8 cellular contexts compared by ENCODE assay signal in the genomic region with DNA sequence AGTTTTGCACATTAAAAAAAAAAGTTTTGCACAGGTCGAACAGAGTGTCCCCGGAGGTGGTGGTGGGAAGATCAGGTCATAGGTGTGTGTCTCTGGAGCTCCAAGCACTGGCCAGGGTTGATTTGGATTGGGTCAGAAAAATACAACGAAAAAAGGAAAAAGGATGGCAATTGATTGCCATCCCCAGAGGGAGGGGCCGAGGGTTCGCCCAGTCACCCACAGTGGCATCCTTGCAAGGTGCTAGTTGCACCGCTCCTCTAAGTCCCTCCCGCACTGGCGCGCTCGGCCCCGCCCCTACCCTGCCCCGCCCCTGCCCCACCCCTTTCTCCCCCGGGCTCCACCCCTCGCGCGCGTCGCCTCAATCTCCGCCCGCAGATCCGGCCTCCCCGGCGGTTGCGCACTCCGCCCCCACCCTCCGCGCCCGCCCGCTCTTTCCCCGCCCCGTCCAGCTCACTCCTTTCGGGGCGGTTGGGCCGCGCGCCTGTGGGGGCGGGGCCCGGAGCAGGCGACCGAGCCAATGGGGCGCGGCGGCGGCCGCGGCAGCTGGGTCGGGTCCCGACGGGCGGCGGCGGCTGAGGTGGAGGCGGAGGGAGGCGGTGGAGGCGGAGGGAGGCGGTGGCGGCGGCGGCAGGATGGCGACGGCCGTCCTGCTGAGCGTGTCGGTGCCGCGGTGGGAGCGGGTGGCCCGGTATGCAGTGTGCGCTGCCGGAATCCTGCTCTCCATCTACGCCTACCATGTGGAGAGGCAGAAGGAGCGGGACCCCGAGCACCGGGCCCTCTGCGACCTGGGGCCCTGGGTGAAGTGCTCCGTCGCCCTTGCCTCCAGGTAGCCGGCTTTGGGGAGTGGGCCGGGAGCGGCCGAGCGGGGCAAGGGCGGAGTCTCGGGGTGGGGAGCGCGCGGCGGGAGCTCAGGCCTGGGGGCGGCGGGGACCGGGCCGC. TPM values are rescaled to one million over a fixed set of nuclear protein-coding genes. Genes with fewer than 3 reads are reported as not detected.
DNase-seq lines count a peak whose midpoint lies in the region; TF ChIP-seq lines count a peak whose summit lies in the region.

No MANE protein-coding gene starts in this region.

- H3K23ac ChIP-seq in H9 (ENCODE audit: insufficient read length, low read depth, low read length), result no peak overlapping the region

- H3K36me3 Mint-ChIP-seq in H9 (ENCODE audit: insufficient read depth in 1 of 3, low read depth in 3 of 3), result peaks cover under 1 to 5% (median 2%) of the 10 kb centered on the region in 3 experiments; a peak in 3 of 7 replicates

- no peaks in the 10 kb centered on the region for H4K20me1 ChIP-seq in H9 (ENCODE audit: control insufficient read depth, insufficient read depth, insufficient read length)
- peaks cover 17% of the 10 kb centered on the region for H4K20me1 ChIP-seq in Loucy (ENCODE audit: insufficient read depth, low read length, poor library complexity, severe bottlenecking)

- H2BK5ac ChIP-seq in H9 (ENCODE audit: insufficient read length, low read length), result no peak overlapping the region

- H3K9ac ChIP-seq in H9 (ENCODE audit: extremely low read depth, insufficient read length, low read length) (peak overlapping the region; percentile 89), Loucy (ENCODE audit: low read depth, low read length, poor library complexity, severe bottlenecking) (peak overlapping the region; percentile 77), subcutaneous abdominal adipose tissue (ENCODE audit: low read length in 5 of 5) (peak overlapping the region in 3 of 5 donors; percentile 45 to 76 (median 68))

- H2AK5ac ChIP-seq in H9 (ENCODE audit: insufficient read length, low read length), result no peak overlapping the region

- H3K9me2 ChIP-seq in Loucy (replicated peaks; ENCODE audit: low read depth, low read length), result no peaks in the 10 kb centered on the region

- H3K36me3 ChIP-seq in Loucy (ENCODE audit: insufficient read depth, low read length) (no peaks in the 10 kb centered on the region), neutrophil (no peaks in the 10 kb centered on the region), subcutaneous abdominal adipose tissue (ENCODE audit: control insufficient read depth in 5 of 5, insufficient read depth in 5 of 5, low read length in 5 of 5) (no peaks in the 10 kb centered on the region)

- peaks cover 4 to 6% of the 10 kb centered on the region in 2 experiments; a peak in 3 of 5 replicates for H3K9me3 Mint-ChIP-seq in H9

- no peaks in the 10 kb centered on the region for H3K23me2 ChIP-seq in H9 (ENCODE audit: insufficient read length, low read depth, low read length, poor library complexity, severe bottlenecking)

- TF ChIP-seq POLR2A in Raji (IDR thresholded peaks at IDR 0.05; ENCODE audit: insufficient read depth, low read depth, low read length), result peak; percentile 74

- H3K4me3 ChIP-seq in Loucy (ENCODE audit: low read length, poor library complexity, severe bottlenecking) (peak overlapping the region; percentile 89), fibroblast of villous mesenchyme (ENCODE audit: low read depth, low read length) (peak overlapping the region; percentile 70), neutrophil (ENCODE audit: low read depth in 1 of 2, low read length in 1 of 2) (peak overlapping the region; percentile 63 to 82), subcutaneous abdominal adipose tissue (ENCODE audit: low read depth in 1 of 5, low read length in 5 of 5) (peak overlapping the region in 4 of 5 donors; percentile 67 to 84 (median 70))

- H3K4me1 Mint-ChIP-seq in H9, result peaks cover 22 to 26% of the 10 kb centered on the region in 2 experiments

- H4K5ac ChIP-seq in H9 (ENCODE audit: insufficient read length, low read depth, low read length), result no peak overlapping the region

- no peaks in the 10 kb centered on the region for H3F3A ChIP-seq in Loucy (ENCODE audit: low read depth)

- H2BK12ac ChIP-seq in H9 (ENCODE audit: insufficient read length, low read depth, low read length), result no peak overlapping the region

- peak; percentile 91 for DNase-seq in GDM1 (lab: John Stamatoyannopoulos, UW)
- peak; percentile 97 for DNase-seq in H9
- peak; percentile 96 for DNase-seq in activated effector memory CD4-positive, alpha-beta T cell treated with anti-CD3 and anti-CD28 coated beads, Interleukin-2, amount 50 U/mL, for 16 hours
- peak; percentile 94 for DNase-seq in fibroblast of villous mesenchyme (ENCODE audit: low read depth)

- H3K9me3 ChIP-seq in H9 (ENCODE audit: control insufficient read depth, low read depth, low read length), result no peaks in the 10 kb centered on the region
- H3K9me3 ChIP-seq in Loucy (ENCODE audit: insufficient read depth, low read depth, low read length), result no peaks in the 10 kb centered on the region
- no peaks in the 10 kb centered on the region for H3K9me3 ChIP-seq in neutrophil
- H3K9me3 ChIP-seq in subcutaneous abdominal adipose tissue (ENCODE audit: control insufficient read depth in 5 of 5, low read length in 5 of 5), result no peaks in the 10 kb centered on the region

- H3K4me1 ChIP-seq in H9 (ENCODE audit: insufficient read depth, low read length) (no peaks in the 10 kb centered on the region), Loucy (ENCODE audit: insufficient read depth, low read length, poor library complexity, severe bottlenecking) (peaks cover 19% of the 10 kb centered on the region), neutrophil (ENCODE audit: control insufficient read depth in 1 of 2, insufficient read depth in 1 of 2, low read depth in 1 of 2, low read length in 1 of 2) (peaks cover 34 to 36% of the 10 kb centered on the region in 2 experiments), subcutaneous abdominal adipose tissue (ENCODE audit: control insufficient read depth in 5 of 5, insufficient read depth in 5 of 5, low read length in 5 of 5) (peaks cover 0 to 25% (median 12%) of the 10 kb centered on the region in 5 donors)

- no peak overlapping the region for H2BK15ac ChIP-seq in H9 (ENCODE audit: low read depth, low read length)

- no peak overlapping the region for H4K8ac ChIP-seq in H9 (replicated peaks; ENCODE audit: insufficient read length, low read depth, low read length)

- H3K27ac ChIP-seq in H9 (ENCODE audit: insufficient read length, low read depth, low read length), result no peak overlapping the region
- H3K27ac ChIP-seq in neutrophil, result peak overlapping the region; percentile 90
- H3K27ac ChIP-seq in subcutaneous abdominal adipose tissue (ENCODE audit: low read depth, low read length), result peak overlapping the region; percentile 60

- H2BK120ac ChIP-seq in H9 (ENCODE audit: low read depth, low read length, poor library complexity, severe bottlenecking), result peak overlapping the region; percentile 36

- no peaks in the 10 kb centered on the region for H3K27me3 Mint-ChIP-seq in H9 (ENCODE audit: low read depth)

- H2AFZ ChIP-seq in H9 (ENCODE audit: low read length) (no peak overlapping the region), Loucy (ENCODE audit: low read length) (peak overlapping the region; percentile 81; the same call in 1 of the 2 replicates)

- no peaks in the 10 kb centered on the region for H3K79me1 ChIP-seq in H9 (ENCODE audit: insufficient read depth, low read depth, low read length, poor library complexity, severe bottlenecking)

- H3K4me3 Mint-ChIP-seq in H9, result peak overlapping the region; percentile 80 to 85

- no peak overlapping the region for H3T11ph ChIP-seq in H9 (ENCODE audit: low read length)

- no peak overlapping the region for H4K91ac ChIP-seq in H9 (ENCODE audit: insufficient read length, low read depth, low read length)

- H3K4ac ChIP-seq in H9 (ENCODE audit: low read depth, low read length), result no peak overlapping the region

- peak overlapping the region; percentile 94 for H3K18ac ChIP-seq in H9 (ENCODE audit: insufficient read length, low read depth, low read length)

- H3K27ac Mint-ChIP-seq in H9, result peak overlapping the region in 2 of 3 experiments; percentile 55 to 79; a peak in 4 of 7 replicates

- WGBS in H9 (ENCODE audit: extremely low coverage, insufficient read length, low lambda C conversion rate), result no CpG with 5 or more reads among the region's 92 CpGs

- H3K79me2 ChIP-seq in H9 (ENCODE audit: insufficient read depth, low read length) (no peaks in the 10 kb centered on the region), Loucy (ENCODE audit: insufficient read depth, low read length) (peaks cover 31% of the 10 kb centered on the region)

- no peak overlapping the region for H2BK20ac ChIP-seq in H9 (ENCODE audit: low read depth, low read length, poor library complexity, severe bottlenecking)

- H3K27me3 ChIP-seq in H9 (ENCODE audit: insufficient read depth, low read length) (no peaks in the 10 kb centered on the region), Loucy (ENCODE audit: insufficient read depth, low read length, poor library complexity, severe bottlenecking) (no peaks in the 10 kb centered on the region), neutrophil (no peaks in the 10 kb centered on the region), subcutaneous abdominal adipose tissue (ENCODE audit: control insufficient read depth in 5 of 5, insufficient read depth in 4 of 5, low read length in 5 of 5) (no peaks in the 10 kb centered on the region)

- H3K14ac ChIP-seq in H9 (ENCODE audit: insufficient read depth, low read length), result peak overlapping the region; percentile 97

- peak; percentile 47; the same call in 2 of the 3 replicates for TF ChIP-seq CTCF in H9 (conservative IDR thresholded peaks at IDR 0.05)
- peak; percentile 33 for TF ChIP-seq CTCF in Loucy (conservative IDR thresholded peaks at IDR 0.05; ENCODE audit: low read length)
- TF ChIP-seq CTCF in fibroblast of villous mesenchyme (IDR thresholded peaks at IDR 0.05; ENCODE audit: insufficient read depth, low read depth, low read length), result no peak
- TF ChIP-seq CTCF in neutrophil (IDR thresholded peaks at IDR 0.05), result no peak

- H3K4me2 ChIP-seq in H9 (ENCODE audit: insufficient read depth, insufficient read length, low read length) (peak overlapping the region; percentile 16), Loucy (ENCODE audit: low read depth, low read length, poor library complexity, severe bottlenecking) (peak overlapping the region; percentile 50)

- no peak overlapping the region for H3K56ac ChIP-seq in H9 (ENCODE audit: insufficient read length, low read depth, low read length)

RNA-seq across cellular contexts. Expression of gene ERV3-1, which starts 31.5 kb away (rescaled TPM):
- total RNA-seq in H9 (2021), result 13.9 and 16.5 TPM in 2 replicates
- 8.1 and 12.1 TPM in 2 replicates for total RNA-seq in fibroblast of villous mesenchyme

RNA-seq across cellular contexts. Expression of gene ZNF117, which starts 47.2 kb away (rescaled TPM):
- total RNA-seq in H9 (2021) (11.6 and 13.6 TPM in 2 replicates), fibroblast of villous mesenchyme (5.2 and 6.5 TPM in 2 replicates)

Comparison
In these comparisons a context has a peak if more than half of its experiments do, and no peak if none do; other contexts are left out.
1. CTCF ChIP-seq: peak in H9 (single experiment) and Loucy (single experiment); none in fibroblast of villous mesenchyme (single experiment) and neutrophil (single experiment).
2. Peak in every context shown above with its lines, with median percentiles within 50 percentile points of each other: DNase-seq, H3K9ac ChIP-seq and H3K4me3 ChIP-seq.